1 cellular context compared by ENCODE assay signal in the genomic region with DNA sequence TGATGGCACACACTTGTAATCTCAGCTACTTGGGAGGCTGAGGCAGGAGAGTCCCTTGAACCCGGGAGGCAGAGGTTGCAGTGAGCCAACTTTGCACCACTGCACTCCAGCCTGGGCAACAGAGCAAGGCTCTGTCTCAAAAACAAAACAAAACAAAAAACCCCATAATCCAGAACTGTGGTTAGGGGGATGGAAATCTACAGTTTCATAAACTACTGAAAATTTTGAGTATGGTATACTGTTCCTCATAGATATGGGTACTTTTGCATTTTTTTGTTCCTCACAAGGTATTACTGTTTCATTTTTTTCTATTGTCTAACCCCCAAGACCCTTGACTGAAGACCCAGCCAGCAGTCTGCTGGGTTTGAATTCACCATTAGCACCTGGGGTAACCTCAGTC.
TF ChIP-seq lines count a peak whose summit lies in the region.

No MANE protein-coding gene starts in this region.

TF ChIP-seq in GM12878, 131 proteins besides CTCF, POLR2A, EP300 and RAD21:
- TF ChIP-seq RUNX3 (IDR thresholded peaks at IDR 0.05; ENCODE audit: low read length) (0 out of 2 replicates have a peak, but pooled peaks have one; percentile 10), CREB1 (IDR thresholded peaks at IDR 0.05; ENCODE audit: low read depth) (no peak)
